Comparison of ENCODE assay signal across 13 cellular contexts in the genomic region with DNA sequence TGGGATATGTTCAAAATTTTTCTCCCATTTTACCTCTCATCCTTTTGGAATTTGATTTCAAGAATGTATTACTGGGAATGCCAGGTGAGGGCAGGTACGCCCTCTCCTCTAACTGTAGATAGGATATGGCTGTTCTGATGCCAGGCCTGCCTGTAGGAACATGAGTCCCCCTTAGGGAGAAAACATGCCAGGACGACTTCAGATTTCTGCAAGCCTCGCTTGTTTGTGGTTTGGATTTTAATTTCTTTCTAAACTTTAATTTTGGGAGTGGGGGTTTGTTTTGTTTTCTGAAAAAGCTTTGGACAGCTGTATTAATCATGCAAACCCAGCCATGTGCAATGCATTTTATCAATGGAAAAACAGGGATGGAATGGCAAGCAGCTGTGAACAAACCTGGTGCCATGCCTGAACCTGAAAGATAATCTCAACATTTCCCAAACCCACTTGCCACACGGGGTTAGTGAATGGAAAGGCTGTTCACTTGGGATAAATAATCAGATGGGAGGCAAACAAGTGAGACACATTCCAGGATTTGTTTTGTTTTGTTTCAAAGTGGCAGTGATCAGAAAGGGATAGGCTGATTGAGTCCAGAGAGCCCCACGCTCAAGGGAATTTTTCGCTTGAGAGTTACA.
"Had no signal": no experiment of that assay in that cellular context is flagged by ENCODE, and none has a peak within 500 bp of the region (broad histone marks: within the 10 kb centered on the region; RNA-seq: fewer than 3 reads in every experiment).

No MANE protein-coding gene starts in this region.

- H3K9me3 Mint-ChIP-seq: activated CD8-positive, alpha-beta T cell treated with anti-CD3 and anti-CD28 coated beads for 36 hours; activated T-helper 1 cell treated with anti-CD3 and anti-CD28 coated beads, Interleukin-12 subunit alpha, Interleukin-12 subunit beta, Interleukin-2, Interleukin-4 antibody, amounts not matched to agents 30 ng/mL and 10 ng/mL and 1 ng/mL, durations not matched to agents 14 hours and 24 hours and 36 hours; central memory CD8-positive, alpha-beta T cell had no signal

- H3K4me1 Mint-ChIP-seq: central memory CD8-positive, alpha-beta T cell had no signal

- H3K27me3 ChIP-seq: sigmoid colon had no signal

- H3K4me3 ChIP-seq: sigmoid colon had no signal

- H3K27ac Mint-ChIP-seq: activated CD8-positive, alpha-beta T cell treated with anti-CD3 and anti-CD28 coated beads for 36 hours; activated T-helper 1 cell treated with anti-CD3 and anti-CD28 coated beads, Interleukin-12 subunit alpha, Interleukin-12 subunit beta, Interleukin-2, Interleukin-4 antibody, amounts not matched to agents 30 ng/mL and 10 ng/mL and 1 ng/mL, durations not matched to agents 14 hours and 24 hours and 36 hours had no signal

- H3K9me3 ChIP-seq: sigmoid colon had no signal

- H3K4me3 Mint-ChIP-seq: activated CD8-positive, alpha-beta T cell treated with anti-CD3 and anti-CD28 coated beads for 36 hours; activated T-helper 1 cell treated with anti-CD3 and anti-CD28 coated beads, Interleukin-12 subunit alpha, Interleukin-12 subunit beta, Interleukin-2, Interleukin-4 antibody, amounts not matched to agents 30 ng/mL and 10 ng/mL and 1 ng/mL, durations not matched to agents 14 hours and 24 hours and 36 hours; central memory CD8-positive, alpha-beta T cell had no signal

- H3K27ac ChIP-seq: sigmoid colon had no signal

- H3K36me3 ChIP-seq: sigmoid colon had no signal

- DNase-seq: activated CD4-positive, alpha-beta T cell treated with anti-CD3 and anti-CD28 coated beads for 4 hours; activated CD8-positive, alpha-beta memory T cell treated with anti-CD3 and anti-CD28 coated beads, Interleukin-2, amount 50 U/mL, for 48 hours; activated CD8-positive, alpha-beta T cell treated with anti-CD3 and anti-CD28 coated beads for 36 hours; activated naive CD4-positive, alpha-beta T cell treated with Interleukin-2 at 50 U/mL for 16 hours; cortex of kidney; effector memory CD4-positive, alpha-beta T cell; sigmoid colon; stimulated activated CD4-positive, alpha-beta T cell treated with anti-CD3 and anti-CD28 coated beads, Interleukin-12 subunit alpha, Interleukin-12 subunit beta, amount 100 ng/mL, for 4 hours; stimulated activated naive CD4-positive, alpha-beta T cell treated with Interleukin-2 at 50 U/mL for 16 hours; T-helper 9 cell; trophoblast cell had no signal
